ENCODE assay signal across 23 cellular contexts in the genomic region with DNA sequence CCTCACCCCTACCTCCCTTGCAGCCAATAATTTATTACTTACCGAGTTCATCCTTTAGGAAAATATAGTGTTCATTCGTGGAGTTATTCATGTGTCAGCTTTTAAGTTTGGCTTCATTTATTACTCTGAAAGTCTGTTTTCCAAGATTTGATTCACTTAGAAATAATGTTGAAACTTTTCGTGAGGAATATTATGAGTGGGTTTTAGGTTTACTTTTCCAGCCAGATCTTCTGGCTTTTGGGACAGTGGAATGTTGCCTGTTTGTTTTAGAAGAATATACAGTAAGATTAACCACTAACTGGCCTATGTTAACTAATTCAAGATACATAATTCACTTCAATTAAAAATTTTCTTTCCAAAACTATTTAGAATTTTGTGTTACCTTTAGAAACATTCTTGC.
DNase-seq lines count a peak whose midpoint lies in the region; ATAC-seq and TF ChIP-seq lines count a peak whose summit lies in the region.
"Had no signal": no experiment of that assay in that cellular context is flagged by ENCODE, and none has a peak within 500 bp of the region (broad histone marks: within the 10 kb centered on the region; RNA-seq: fewer than 3 reads in every experiment).

No MANE protein-coding gene starts in this region.

- H3K9ac ChIP-seq in adipocyte (ENCODE audit: low read length) (peak overlapping the region; percentile 25), mesenchymal stem cell (ENCODE audit: low read length) (peak overlapping the region; percentile 83), smooth muscle cell (ENCODE audit: low read depth) (peak overlapping the region; percentile 64)

- peaks cover 4% of the 10 kb centered on the region for H3K27me3 Mint-ChIP-seq in GM23338 (ENCODE audit: insufficient read depth, low read depth, poor library complexity)
- no peaks in the 10 kb centered on the region for H3K27me3 Mint-ChIP-seq in activated naive CD8-positive, alpha-beta T cell treated with anti-CD3 and anti-CD28 coated beads for 36 hours
- H3K27me3 Mint-ChIP-seq: activated T-cell treated with anti-CD3 and anti-CD28 coated beads, Interleukin-2, amount 50 U/mL, for 24 hours; CD8-positive, alpha-beta memory T cell had no signal

- H2BK120ac ChIP-seq in mesenchymal stem cell (ENCODE audit: low read depth, low read length): no peak overlapping the region

- no peak overlapping the region for H3K14ac ChIP-seq in mesenchymal stem cell (ENCODE audit: low read length in 2 of 2)

- H3K9me3 ChIP-seq in adipocyte (ENCODE audit: control insufficient read depth, low read length): no peaks in the 10 kb centered on the region
- H3K9me3 ChIP-seq in mesenchymal stem cell (ENCODE audit: control insufficient read depth, low read length): no peaks in the 10 kb centered on the region
- H3K9me3 ChIP-seq in smooth muscle cell (replicated peaks; ENCODE audit: low read depth): no peaks in the 10 kb centered on the region
- no peaks in the 10 kb centered on the region for H3K9me3 ChIP-seq in upper lobe of left lung
- H3K9me3 ChIP-seq: ascending aorta, esophagus squamous epithelium, left lung, testis had no signal

- H3K27ac Mint-ChIP-seq in GM23338: peak overlapping the region; percentile 84
- no peak overlapping the region for H3K27ac Mint-ChIP-seq in activated naive CD8-positive, alpha-beta T cell treated with anti-CD3 and anti-CD28 coated beads for 36 hours
- H3K27ac Mint-ChIP-seq: activated CD8-positive, alpha-beta T cell treated with anti-CD3 and anti-CD28 coated beads, Interleukin-2, amount 10 ng/mL, durations not matched to agents 7 days and 5 days; activated T-cell treated with anti-CD3 and anti-CD28 coated beads, Interleukin-2, amount 50 U/mL, for 24 hours had no signal

- H3K4ac ChIP-seq in mesenchymal stem cell (ENCODE audit: low read depth in 1 of 2, low read length in 2 of 2): no peak overlapping the region

- no peaks in the 10 kb centered on the region for H3K9me2 ChIP-seq in GM23338 (ENCODE audit: insufficient read depth)

- no peak overlapping the region for H3K18ac ChIP-seq in mesenchymal stem cell (ENCODE audit: low read depth in 1 of 2, low read length in 2 of 2)

- H3F3A ChIP-seq in GM23338 (replicated peaks; ENCODE audit: low read depth) (no peaks in the 10 kb centered on the region), smooth muscle cell (ENCODE audit: low read depth) (peaks cover 16% of the 10 kb centered on the region)

- H4K91ac ChIP-seq in mesenchymal stem cell (ENCODE audit: low read length): no peak overlapping the region

- H3K4me1 ChIP-seq in GM23338 (ENCODE audit: insufficient read depth) (peaks cover 40% of the 10 kb centered on the region), adipocyte (ENCODE audit: control insufficient read depth, insufficient read depth, low read length) (peaks cover 57% of the 10 kb centered on the region), mesenchymal stem cell (ENCODE audit: control insufficient read depth, insufficient read depth, low read depth, low read length) (peaks cover 2% of the 10 kb centered on the region), smooth muscle cell (ENCODE audit: low read depth) (peaks cover 66% of the 10 kb centered on the region), upper lobe of left lung (peaks cover 3 to 35% (median 16%) of the 10 kb centered on the region in 4 donors)

- no peak for TF ChIP-seq EP300 in upper lobe of left lung (IDR thresholded peaks at IDR 0.05)

- H3K36me3 ChIP-seq in GM23338 (ENCODE audit: insufficient read depth) (no peaks in the 10 kb centered on the region), adipocyte (ENCODE audit: control insufficient read depth, insufficient read depth, low read length, severe bottlenecking) (no peaks in the 10 kb centered on the region), mesenchymal stem cell (ENCODE audit: control insufficient read depth in 1 of 2, insufficient read depth in 2 of 2, low read depth in 1 of 2, low read length in 2 of 2) (no peaks in the 10 kb centered on the region), smooth muscle cell (ENCODE audit: low read depth) (no peaks in the 10 kb centered on the region), upper lobe of left lung (no peaks in the 10 kb centered on the region)
- H3K36me3 ChIP-seq: ascending aorta, esophagus squamous epithelium, left lung had no signal

- H2BK5ac ChIP-seq in mesenchymal stem cell (ENCODE audit: low read depth, low read length, poor library complexity, severe bottlenecking): no peak overlapping the region

- no peak overlapping the region for H4K8ac ChIP-seq in mesenchymal stem cell (ENCODE audit: low read length)

- H3K79me2 ChIP-seq in GM23338 (replicated peaks; ENCODE audit: insufficient read depth) (peaks cover 42% of the 10 kb centered on the region), smooth muscle cell (ENCODE audit: low read depth) (peaks cover 63% of the 10 kb centered on the region)

- no peak overlapping the region for H2AFZ ChIP-seq in GM23338
- H2AFZ ChIP-seq in mesenchymal stem cell (ENCODE audit: low read depth, low read length): no peak overlapping the region
- H2AFZ ChIP-seq in smooth muscle cell (ENCODE audit: low read depth): no peak overlapping the region

- DNase-seq in GM23338 (ENCODE audit: low spot score): no peak
- DNase-seq in adipocyte (ENCODE audit: low read depth): peak; percentile 38
- no peak for DNase-seq in mesenchymal stem cell
- no peak for DNase-seq in smooth muscle cell (lab: John Stamatoyannopoulos, UW; ENCODE audit: unreplicated experiment)
- DNase-seq in activated naive CD8-positive, alpha-beta T cell treated with anti-CD3 and anti-CD28 coated beads for 36 hours: no peak
- no peak for DNase-seq in upper lobe of left lung
- DNase-seq: activated CD8-positive, alpha-beta T cell treated with anti-CD3 and anti-CD28 coated beads, Interleukin-2, amount 10 ng/mL, durations not matched to agents 7 days and 5 days; activated naive CD4-positive, alpha-beta T cell treated with Interleukin-2 at 50 U/mL for 16 hours; activated T-cell treated with anti-CD3 and anti-CD28 coated beads, Interleukin-2, amount 50 U/mL, for 24 hours; CD8-positive, alpha-beta memory T cell; DND-41; effector memory CD4-positive, alpha-beta T cell; esophagus squamous epithelium; H7; left lung; NCI-H1436; NCI-H524 treated with DMSO at 0.1 percent for 48 hours; occipital lobe; RPMI8226; T1000; testis had no signal

- H3K4me3 Mint-ChIP-seq in GM23338: no peak overlapping the region
- no peak overlapping the region for H3K4me3 Mint-ChIP-seq in activated naive CD8-positive, alpha-beta T cell treated with anti-CD3 and anti-CD28 coated beads for 36 hours
- H3K4me3 Mint-ChIP-seq: activated CD8-positive, alpha-beta T cell treated with anti-CD3 and anti-CD28 coated beads, Interleukin-2, amount 10 ng/mL, durations not matched to agents 7 days and 5 days; activated T-cell treated with anti-CD3 and anti-CD28 coated beads, Interleukin-2, amount 50 U/mL, for 24 hours; CD8-positive, alpha-beta memory T cell had no signal

- H2BK15ac ChIP-seq in mesenchymal stem cell (ENCODE audit: low read depth, poor library complexity, severe bottlenecking): no peak overlapping the region

- H3K9me3 Mint-ChIP-seq in GM23338: no peaks in the 10 kb centered on the region
- H3K9me3 Mint-ChIP-seq in activated naive CD8-positive, alpha-beta T cell treated with anti-CD3 and anti-CD28 coated beads for 36 hours: no peaks in the 10 kb centered on the region
- H3K9me3 Mint-ChIP-seq: activated T-cell treated with anti-CD3 and anti-CD28 coated beads, Interleukin-2, amount 50 U/mL, for 24 hours; CD8-positive, alpha-beta memory T cell had no signal

- no peak overlapping the region for H2BK12ac ChIP-seq in mesenchymal stem cell (ENCODE audit: low read length in 2 of 2)

- TF ChIP-seq POLR2A in upper lobe of left lung (IDR thresholded peaks at IDR 0.05) (no peak), GM18505 (IDR thresholded peaks at IDR 0.05; ENCODE audit: borderline replicate concordance, extremely low read depth, insufficient read depth, insufficient read length) (no peak)

- H3K4me1 Mint-ChIP-seq in GM23338: peaks cover 56% of the 10 kb centered on the region
- peaks cover 26% of the 10 kb centered on the region for H3K4me1 Mint-ChIP-seq in activated naive CD8-positive, alpha-beta T cell treated with anti-CD3 and anti-CD28 coated beads for 36 hours

- H3K4me2 ChIP-seq in GM23338 (no peak overlapping the region), mesenchymal stem cell (ENCODE audit: low read length, poor library complexity, severe bottlenecking) (no peak overlapping the region), smooth muscle cell (peak overlapping the region; percentile 78)

- peaks cover 10% of the 10 kb centered on the region for H3K79me1 ChIP-seq in mesenchymal stem cell (replicated peaks; ENCODE audit: low read length, poor library complexity, severe bottlenecking)

- no peaks in the 10 kb centered on the region for H4K20me1 ChIP-seq in GM23338 (replicated peaks; ENCODE audit: insufficient read depth)
- no peaks in the 10 kb centered on the region for H4K20me1 ChIP-seq in smooth muscle cell (ENCODE audit: low read depth)

- H3K23ac ChIP-seq in mesenchymal stem cell (ENCODE audit: low read length in 2 of 2): no peak overlapping the region

- H3K4me3 ChIP-seq in GM23338: no peak overlapping the region
- H3K4me3 ChIP-seq in adipocyte (ENCODE audit: low read length): peak overlapping the region; percentile 14
- H3K4me3 ChIP-seq in mesenchymal stem cell (ENCODE audit: insufficient read depth in 1 of 2, low read depth in 1 of 2, low read length in 2 of 2): peak overlapping the region in 1 of 2 experiments; percentile 65
- peak overlapping the region; percentile 28 for H3K4me3 ChIP-seq in smooth muscle cell
- no peak overlapping the region for H3K4me3 ChIP-seq in upper lobe of left lung
- H3K4me3 ChIP-seq: ascending aorta, esophagus squamous epithelium, left lung, testis had no signal

- WGBS in mesenchymal stem cell: 18% methylated on average over 3 of the region's 3 CpGs
- 15% methylated on average over 3 of the region's 3 CpGs for WGBS in smooth muscle cell (ENCODE audit: low lambda C conversion rate)
- 42 to 46% methylated on average over 3 of the region's 3 CpGs for WGBS in upper lobe of left lung, 2 donors

- no peak overlapping the region for H2AK5ac ChIP-seq in mesenchymal stem cell (ENCODE audit: low read length, severe bottlenecking)

- ATAC-seq in GM23338: no peak
- no peak for ATAC-seq in upper lobe of left lung (ENCODE audit: low FRiP score in 2 of 2)
- ATAC-seq in GM18505 (IDR thresholded peaks at IDR 0.05; ENCODE audit: unreplicated experiment): no peak
- ATAC-seq: activated CD8-positive, alpha-beta T cell treated with anti-CD3 and anti-CD28 coated beads, Interleukin-2, amount 10 ng/mL, durations not matched to agents 7 days and 5 days; left lung had no signal

- TF ChIP-seq CTCF in GM23338 (conservative IDR thresholded peaks at IDR 0.05; ENCODE audit: low read depth in 2 of 2) (no peak), smooth muscle cell (IDR thresholded peaks at IDR 0.05; ENCODE audit: borderline replicate concordance, insufficient read depth, poor library complexity, severe bottlenecking) (no peak), upper lobe of left lung (IDR thresholded peaks at IDR 0.05) (no peak)

- H3K27me3 ChIP-seq in GM23338 (ENCODE audit: insufficient read depth): no peaks in the 10 kb centered on the region
- H3K27me3 ChIP-seq in adipocyte (replicated peaks; ENCODE audit: control insufficient read depth, insufficient read depth, low read length): no peaks in the 10 kb centered on the region
- no peaks in the 10 kb centered on the region for H3K27me3 ChIP-seq in mesenchymal stem cell (ENCODE audit: control insufficient read depth in 1 of 2, insufficient read depth in 1 of 2, low read length in 2 of 2)
- H3K27me3 ChIP-seq in smooth muscle cell (ENCODE audit: low read depth): no peaks in the 10 kb centered on the region
- no peaks in the 10 kb centered on the region for H3K27me3 ChIP-seq in upper lobe of left lung
- H3K27me3 ChIP-seq: ascending aorta, esophagus squamous epithelium, left lung, testis had no signal

- H3K27ac ChIP-seq in GM23338 (ENCODE audit: low read depth) (0 out of 2 replicates have a peak overlapping the region, but pooled peaks have one; percentile 1), mesenchymal stem cell (ENCODE audit: low read length, poor library complexity, severe bottlenecking) (peak overlapping the region; percentile 51), smooth muscle cell (ENCODE audit: low read depth) (peak overlapping the region; percentile 81), upper lobe of left lung (no peak overlapping the region)

- no peaks in the 10 kb centered on the region for H3K36me3 Mint-ChIP-seq in GM23338 (ENCODE audit: low read depth)
- H3K36me3 Mint-ChIP-seq in activated naive CD8-positive, alpha-beta T cell treated with anti-CD3 and anti-CD28 coated beads for 36 hours: no peaks in the 10 kb centered on the region

Comparison
In these comparisons a context has a peak if more than half of its experiments do, and no peak if none do; other contexts are left out.
1. H3K27ac ChIP-seq: peak in GM23338 (single experiment), mesenchymal stem cell (single experiment) and smooth muscle cell (single experiment); none in upper lobe of left lung (0 of 4).
2. H3K4me3 ChIP-seq: peak in adipocyte (single experiment) and smooth muscle cell (single experiment); none in GM23338 (single experiment) and upper lobe of left lung (0 of 4).
3. H3K9ac ChIP-seq: peak in every context shown above with its lines; median percentile 83 in mesenchymal stem cell; 64 in smooth muscle cell; 25 in adipocyte.